ENCODE assay signal across 11 cellular contexts in genomic region chr10:109866168-109866994, GRCh38. TPM values are rescaled to one million over a fixed set of nuclear protein-coding genes. Genes with fewer than 3 reads are reported as not detected.
A peak's percentile ranks its signal among the peaks of the same experiment; 100 is the strongest.
DNase-seq lines count a peak whose midpoint lies in the region; ATAC-seq and TF ChIP-seq lines count a peak whose summit lies in the region.
"Had no signal": no experiment of that assay in that cellular context is flagged by ENCODE, and none has a peak within 500 bp of the region (broad histone marks: within the 10 kb centered on the region; RNA-seq: fewer than 3 reads in every experiment).

No MANE protein-coding gene starts in this region.

- H3K9me3 ChIP-seq in neural cell (ENCODE audit: low read length): no peaks in the 10 kb centered on the region
- H3K9me3 ChIP-seq in CD8-positive, alpha-beta T cell (ENCODE audit: low read length): no peaks in the 10 kb centered on the region

- POLR2A ChIA-PET in CD8-positive, alpha-beta T cell (lab: Charles Lee): no interaction called here

- no peaks in the 10 kb centered on the region for H3K4me1 ChIP-seq in CD8-positive, alpha-beta T cell (ENCODE audit: insufficient read depth, low read length)

- no peak overlapping the region for H3K9ac ChIP-seq in neural cell (ENCODE audit: low read length)

- no peak overlapping the region for H3K4me2 ChIP-seq in neural cell (ENCODE audit: low read length)

- TF ChIP-seq CTCF in neural cell (IDR thresholded peaks at IDR 0.05; ENCODE audit: poor library complexity, severe bottlenecking): peak; percentile 66
- no peak for TF ChIP-seq CTCF in CD8-positive, alpha-beta T cell (IDR thresholded peaks at IDR 0.05)

- H2AFZ ChIP-seq in neural cell (ENCODE audit: low read depth, low read length): no peak overlapping the region

- DNase-seq in ELF-1 (ENCODE audit: low read depth, low spot score) (peak; percentile 42), NCI-H2171 treated with DMSO at 0.1 percent for 48 hours (lab: John Stamatoyannopoulos, UW) (peak; percentile 34), erythroblast (lab: John Stamatoyannopoulos, UW) (peak; percentile 56 to 58), HuH-7.5 (ENCODE audit: low spot score) (no peak), occipital lobe (lab: John Stamatoyannopoulos, UW) (no peak)
- no peak for DNase-seq in CD8-positive, alpha-beta T cell
- DNase-seq: activated CD4-positive, alpha-beta T cell treated with anti-CD3 and anti-CD28 coated beads, Interleukin-2, amount 10 ng/mL, durations not matched to agents 7 days and 5 days; Karpas-422; stimulated activated CD4-positive, alpha-beta T cell treated with anti-CD3 and anti-CD28 coated beads, Interleukin-4, amount 100 ng/mL, for 4 hours had no signal

- TF ChIP-seq EP300 in neural cell (conservative IDR thresholded peaks at IDR 0.05; ENCODE audit: poor library complexity, severe bottlenecking): no peak

- H3K79me2 ChIP-seq in neural cell (replicated peaks; ENCODE audit: insufficient read depth, low read length): no peaks in the 10 kb centered on the region

- peaks cover 12% of the 10 kb centered on the region for H3K36me3 ChIP-seq in neural cell (ENCODE audit: insufficient read depth, low read length)
- peaks cover 52% of the 10 kb centered on the region for H3K36me3 ChIP-seq in CD8-positive, alpha-beta T cell (ENCODE audit: insufficient read depth, low read length)

- H3K27ac ChIP-seq in neural cell (ENCODE audit: low read length): no peak overlapping the region
- H3K27ac ChIP-seq in CD8-positive, alpha-beta T cell (ENCODE audit: low read depth, low read length): no peak overlapping the region

- no peak overlapping the region for H3K4me3 ChIP-seq in neural cell (ENCODE audit: low read length)
- H3K4me3 ChIP-seq in CD8-positive, alpha-beta T cell (ENCODE audit: low read depth, low read length): no peak overlapping the region

- intact Hi-C loops in CD8-positive, alpha-beta T cell (cut with DNase I, micrococcal nuclease): no loop called here

- CTCF ChIA-PET in CD8-positive, alpha-beta T cell (lab: Charles Lee): interaction anchor here (1.1 to 3.5 kb wide), 2 partner anchors 14 to 18 kb away, joined by 3 to 18 read pairs; no protein-coding TSS in a partner anchor

- no peaks in the 10 kb centered on the region for H3K4me1 Mint-ChIP-seq in CD8-positive, alpha-beta T cell (ENCODE audit: low read depth)
- H3K4me1 Mint-ChIP-seq: activated CD4-positive, alpha-beta T cell treated with anti-CD3 and anti-CD28 coated beads, Interleukin-2, amount 10 ng/mL, durations not matched to agents 7 days and 5 days had no signal

- no peaks in the 10 kb centered on the region for H3K27me3 Mint-ChIP-seq in CD8-positive, alpha-beta T cell (ENCODE audit: low read depth)
- H3K27me3 Mint-ChIP-seq: activated CD4-positive, alpha-beta T cell treated with anti-CD3 and anti-CD28 coated beads, Interleukin-2, amount 10 ng/mL, durations not matched to agents 7 days and 5 days had no signal

- H3K9me3 Mint-ChIP-seq in CD8-positive, alpha-beta T cell: peaks cover 17% of the 10 kb centered on the region

- TF ChIP-seq POLR2A in erythroblast (IDR thresholded peaks at IDR 0.05; ENCODE audit: low read length): no peak

- H4K20me1 ChIP-seq in neural cell (ENCODE audit: insufficient read depth): no peaks in the 10 kb centered on the region

- H3K9me2 ChIP-seq in neural cell (ENCODE audit: insufficient read depth, low read length): no peaks in the 10 kb centered on the region

- H3K27me3 ChIP-seq in neural cell (ENCODE audit: insufficient read depth, low read depth, low read length): no peaks in the 10 kb centered on the region
- no peaks in the 10 kb centered on the region for H3K27me3 ChIP-seq in CD8-positive, alpha-beta T cell (ENCODE audit: insufficient read depth, low read length)

- no peaks in the 10 kb centered on the region for H3F3A ChIP-seq in neural cell (ENCODE audit: insufficient read depth, low read length, poor library complexity, severe bottlenecking)

- ATAC-seq in GM18868 (IDR thresholded peaks at IDR 0.05; ENCODE audit: unreplicated experiment): no peak
- no peak for ATAC-seq in CD8-positive, alpha-beta T cell

- no peak overlapping the region for H3K27ac Mint-ChIP-seq in CD8-positive, alpha-beta T cell
- H3K27ac Mint-ChIP-seq: activated CD4-positive, alpha-beta T cell treated with anti-CD3 and anti-CD28 coated beads, Interleukin-2, amount 10 ng/mL, durations not matched to agents 7 days and 5 days had no signal

- peak; percentile 74 for TF ChIP-seq RAD21 in neural cell (conservative IDR thresholded peaks at IDR 0.05)

- H3K4me3 Mint-ChIP-seq in CD8-positive, alpha-beta T cell: no peak overlapping the region
- H3K4me3 Mint-ChIP-seq: activated CD4-positive, alpha-beta T cell treated with anti-CD3 and anti-CD28 coated beads, Interleukin-2, amount 10 ng/mL, durations not matched to agents 7 days and 5 days had no signal

- peaks cover 87% of the 10 kb centered on the region for H3K36me3 Mint-ChIP-seq in CD8-positive, alpha-beta T cell

TF ChIP-seq in neural cell, 6 proteins besides CTCF, POLR2A, EP300 and RAD21:
- TF ChIP-seq TAF1 (IDR thresholded peaks at IDR 0.05; ENCODE audit: low read depth) (no peak), SMC3 (conservative IDR thresholded peaks at IDR 0.05; ENCODE audit: poor library complexity) (peak; percentile 72), EZH2 (IDR thresholded peaks at IDR 0.05; ENCODE audit: borderline replicate concordance, insufficient read depth, low read length, poor library complexity, severe bottlenecking) (no peak), MXI1 (conservative IDR thresholded peaks at IDR 0.05; ENCODE audit: poor library complexity, severe bottlenecking) (no peak)

RNA-seq across cellular contexts. Expression of gene XPNPEP1, which starts 56.9 kb away (rescaled TPM):
- polyA plus RNA-seq in neural cell: 96.3 and 113 TPM in 2 replicates
- 90.3 and 102 TPM in 2 replicates for polyA minus RNA-seq in neural cell
- total RNA-seq in CD8-positive, alpha-beta T cell: 10 to 100 TPM; 50.4 to 54.7 TPM
- total RNA-seq in occipital lobe: 88.9 TPM

Comparison
In these comparisons a context has a peak if more than half of its experiments do, and no peak if none do; other contexts are left out.
1. DNase-seq: peak in ELF-1 (single experiment), NCI-H2171 treated with DMSO at 0.1 percent for 48 hours (single experiment) and erythroblast (2 of 2); none in HuH-7.5 (single experiment), CD8-positive, alpha-beta T cell (0 of 7) and occipital lobe (single experiment).